9 cellular contexts compared by ENCODE assay signal in the genomic region with DNA sequence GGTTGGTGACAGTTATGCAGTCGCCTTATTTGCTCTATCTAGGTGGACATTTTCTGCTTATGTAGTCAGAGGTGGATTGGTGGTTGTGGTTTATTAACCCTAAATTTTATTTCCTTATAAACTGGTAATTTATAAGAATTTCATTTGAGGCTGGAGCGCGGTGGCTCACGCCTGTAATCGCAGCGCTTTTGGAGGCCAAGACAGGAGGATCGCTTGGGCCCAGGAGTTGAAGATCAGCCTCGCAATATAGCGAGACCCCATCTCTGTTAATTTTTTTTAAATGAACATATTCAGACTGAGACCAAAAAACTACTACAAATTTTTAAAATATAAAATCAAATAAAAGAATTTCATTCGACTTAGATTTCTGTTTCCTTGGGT. TPM values are rescaled to one million over a fixed set of nuclear protein-coding genes. Genes with fewer than 3 reads are reported as not detected.
DNase-seq lines count a peak whose midpoint lies in the region; ATAC-seq and TF ChIP-seq lines count a peak whose summit lies in the region.
"Had no signal": no experiment of that assay in that cellular context is flagged by ENCODE, and none has a peak within 500 bp of the region (broad histone marks: within the 10 kb centered on the region; RNA-seq: fewer than 3 reads in every experiment).

No MANE protein-coding gene starts in this region.

- peak overlapping the region; percentile 84 for H3K27ac Mint-ChIP-seq in activated CD8-positive, alpha-beta memory T cell treated with anti-CD3 and anti-CD28 coated beads, Interleukin-2, amount 10 ng/mL, durations not matched to agents 7 days and 5 days

- H3K36me3 Mint-ChIP-seq in activated CD8-positive, alpha-beta memory T cell treated with anti-CD3 and anti-CD28 coated beads, Interleukin-2, amount 10 ng/mL, durations not matched to agents 7 days and 5 days, result peaks cover 22% of the 10 kb centered on the region

- H3K4me1 Mint-ChIP-seq in activated CD8-positive, alpha-beta memory T cell treated with anti-CD3 and anti-CD28 coated beads, Interleukin-2, amount 10 ng/mL, durations not matched to agents 7 days and 5 days, result peaks cover 12% of the 10 kb centered on the region

- 79% methylated on average over 10 of the region's 10 CpGs for WGBS in liver
- 77% methylated on average over 10 of the region's 10 CpGs for WGBS in thymus

- H3K36me3 ChIP-seq in ascending aorta (no peaks in the 10 kb centered on the region), liver (ENCODE audit: control insufficient read depth in 4 of 4, insufficient read depth in 3 of 4, low read depth in 1 of 4, low read length in 3 of 4) (no peaks in the 10 kb centered on the region), thymus (ENCODE audit: control insufficient read depth, insufficient read depth) (no peaks in the 10 kb centered on the region)

- H3K9me3 Mint-ChIP-seq in activated CD8-positive, alpha-beta memory T cell treated with anti-CD3 and anti-CD28 coated beads, Interleukin-2, amount 10 ng/mL, durations not matched to agents 7 days and 5 days (ENCODE audit: low read depth), result peaks cover 3% of the 10 kb centered on the region

- CTCF ChIA-PET in activated CD8-positive, alpha-beta memory T cell treated with anti-CD3 and anti-CD28 coated beads, Interleukin-2, amount 10 ng/mL, durations not matched to agents 7 days and 5 days (lab: Charles Lee), result interaction anchor here (0.6 to 0.9 kb wide), 2 partner anchors 38 to 163 kb away, joined by 3 to 4 read pairs; partner anchors contain the start of genes ELOF1, ODAD3 and PRKCSH

- ATAC-seq in activated CD8-positive, alpha-beta memory T cell treated with anti-CD3 and anti-CD28 coated beads, Interleukin-2, amount 10 ng/mL, durations not matched to agents 7 days and 5 days, result no peak
- no peak for ATAC-seq in GM18873 (IDR thresholded peaks at IDR 0.05; ENCODE audit: low FRiP score, unreplicated experiment)

- TF ChIP-seq RAD21 in liver (IDR thresholded peaks at IDR 0.05), result no peak

- H3K27ac ChIP-seq in ascending aorta, result peak overlapping the region in 1 of 2 donors; percentile 81
- H3K27ac ChIP-seq in liver (ENCODE audit: low read depth in 1 of 2, low read length in 2 of 2), result peak overlapping the region; percentile 75 to 94
- H3K27ac ChIP-seq in thymus (ENCODE audit: low read depth), result no peak overlapping the region

- H3K9ac ChIP-seq in liver (ENCODE audit: low read depth in 1 of 2, low read length in 2 of 2), result peak overlapping the region; percentile 43 to 77

- H3K27me3 Mint-ChIP-seq in activated CD8-positive, alpha-beta memory T cell treated with anti-CD3 and anti-CD28 coated beads, Interleukin-2, amount 10 ng/mL, durations not matched to agents 7 days and 5 days, result no peaks in the 10 kb centered on the region

- H3K4me3 ChIP-seq in ascending aorta, result peak overlapping the region; percentile 73 to 100
- H3K4me3 ChIP-seq in liver (ENCODE audit: low read depth in 1 of 3, low read length in 3 of 3), result peak overlapping the region; percentile 70 to 94 (median 76)
- peak overlapping the region; percentile 99 for H3K4me3 ChIP-seq in thymus (ENCODE audit: low read length)

- no peak for DNase-seq in activated CD8-positive, alpha-beta memory T cell treated with anti-CD3 and anti-CD28 coated beads, Interleukin-2, amount 10 ng/mL, durations not matched to agents 7 days and 5 days
- DNase-seq in activated CD8-positive, alpha-beta memory T cell treated with anti-CD3 and anti-CD28 coated beads, Interleukin-2, amount 50 U/mL, for 48 hours, result no peak
- DNase-seq in ascending aorta (ENCODE audit: low spot score in 2 of 2) (no peak), superior temporal gyrus (ENCODE audit: extremely low spot score) (no peak), NCI-H774 (lab: John Stamatoyannopoulos, UW) (no peak)
- DNase-seq: DMS 273 treated with DMSO at 0.1 percent for 48 hours had no signal

- intact Hi-C loops in ascending aorta (cut with DNase I), result loop anchor here (5.0 kb wide), 1 partner anchor 36 kb away; no protein-coding TSS in a partner anchor

- H3K27me3 ChIP-seq in ascending aorta, result no peaks in the 10 kb centered on the region
- H3K27me3 ChIP-seq in liver (ENCODE audit: control insufficient read depth in 4 of 4, insufficient read depth in 4 of 4, low read length in 3 of 4), result no peaks in the 10 kb centered on the region
- H3K27me3 ChIP-seq in thymus (ENCODE audit: control insufficient read depth, insufficient read depth), result no peaks in the 10 kb centered on the region

- H3K9me3 ChIP-seq in ascending aorta (no peaks in the 10 kb centered on the region), liver (ENCODE audit: control insufficient read depth in 4 of 4, low read length in 3 of 4) (no peaks in the 10 kb centered on the region), thymus (ENCODE audit: control insufficient read depth) (no peaks in the 10 kb centered on the region)

- peak overlapping the region; percentile 93 for H3K4me3 Mint-ChIP-seq in activated CD8-positive, alpha-beta memory T cell treated with anti-CD3 and anti-CD28 coated beads, Interleukin-2, amount 10 ng/mL, durations not matched to agents 7 days and 5 days

- H3K4me1 ChIP-seq in ascending aorta, result peaks cover 3 to 15% of the 10 kb centered on the region in 2 donors
- peaks cover 0 to 10% (median 2%) of the 10 kb centered on the region in 4 donors for H3K4me1 ChIP-seq in liver (ENCODE audit: control insufficient read depth in 4 of 4, insufficient read depth in 4 of 4, low read length in 3 of 4)
- peaks cover 7% of the 10 kb centered on the region for H3K4me1 ChIP-seq in thymus (ENCODE audit: control insufficient read depth, insufficient read depth, low read length)

- TF ChIP-seq CTCF in ascending aorta (IDR thresholded peaks at IDR 0.05) (no peak), liver (IDR thresholded peaks at IDR 0.05; ENCODE audit: low read depth, low read length, missing input control) (no peak)

TF ChIP-seq in liver, 16 proteins besides CTCF, POLR2A, EP300 and RAD21 (continues in another document):
- TF ChIP-seq, protein P1, sequence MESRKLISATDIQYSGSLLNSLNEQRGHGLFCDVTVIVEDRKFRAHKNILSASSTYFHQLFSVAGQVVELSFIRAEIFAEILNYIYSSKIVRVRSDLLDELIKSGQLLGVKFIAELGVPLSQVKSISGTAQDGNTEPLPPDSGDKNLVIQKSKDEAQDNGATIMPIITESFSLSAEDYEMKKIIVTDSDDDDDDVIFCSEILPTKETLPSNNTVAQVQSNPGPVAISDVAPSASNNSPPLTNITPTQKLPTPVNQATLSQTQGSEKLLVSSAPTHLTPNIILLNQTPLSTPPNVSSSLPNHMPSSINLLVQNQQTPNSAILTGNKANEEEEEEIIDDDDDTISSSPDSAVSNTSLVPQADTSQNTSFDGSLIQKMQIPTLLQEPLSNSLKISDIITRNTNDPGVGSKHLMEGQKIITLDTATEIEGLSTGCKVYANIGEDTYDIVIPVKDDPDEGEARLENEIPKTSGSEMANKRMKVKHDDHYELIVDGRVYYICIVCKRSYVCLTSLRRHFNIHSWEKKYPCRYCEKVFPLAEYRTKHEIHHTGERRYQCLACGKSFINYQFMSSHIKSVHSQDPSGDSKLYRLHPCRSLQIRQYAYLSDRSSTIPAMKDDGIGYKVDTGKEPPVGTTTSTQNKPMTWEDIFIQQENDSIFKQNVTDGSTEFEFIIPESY (IDR thresholded peaks at IDR 0.05), result no peak
- TF ChIP-seq FOXA2 (IDR thresholded peaks at IDR 0.05), result no peak
- TF ChIP-seq, protein P2, sequence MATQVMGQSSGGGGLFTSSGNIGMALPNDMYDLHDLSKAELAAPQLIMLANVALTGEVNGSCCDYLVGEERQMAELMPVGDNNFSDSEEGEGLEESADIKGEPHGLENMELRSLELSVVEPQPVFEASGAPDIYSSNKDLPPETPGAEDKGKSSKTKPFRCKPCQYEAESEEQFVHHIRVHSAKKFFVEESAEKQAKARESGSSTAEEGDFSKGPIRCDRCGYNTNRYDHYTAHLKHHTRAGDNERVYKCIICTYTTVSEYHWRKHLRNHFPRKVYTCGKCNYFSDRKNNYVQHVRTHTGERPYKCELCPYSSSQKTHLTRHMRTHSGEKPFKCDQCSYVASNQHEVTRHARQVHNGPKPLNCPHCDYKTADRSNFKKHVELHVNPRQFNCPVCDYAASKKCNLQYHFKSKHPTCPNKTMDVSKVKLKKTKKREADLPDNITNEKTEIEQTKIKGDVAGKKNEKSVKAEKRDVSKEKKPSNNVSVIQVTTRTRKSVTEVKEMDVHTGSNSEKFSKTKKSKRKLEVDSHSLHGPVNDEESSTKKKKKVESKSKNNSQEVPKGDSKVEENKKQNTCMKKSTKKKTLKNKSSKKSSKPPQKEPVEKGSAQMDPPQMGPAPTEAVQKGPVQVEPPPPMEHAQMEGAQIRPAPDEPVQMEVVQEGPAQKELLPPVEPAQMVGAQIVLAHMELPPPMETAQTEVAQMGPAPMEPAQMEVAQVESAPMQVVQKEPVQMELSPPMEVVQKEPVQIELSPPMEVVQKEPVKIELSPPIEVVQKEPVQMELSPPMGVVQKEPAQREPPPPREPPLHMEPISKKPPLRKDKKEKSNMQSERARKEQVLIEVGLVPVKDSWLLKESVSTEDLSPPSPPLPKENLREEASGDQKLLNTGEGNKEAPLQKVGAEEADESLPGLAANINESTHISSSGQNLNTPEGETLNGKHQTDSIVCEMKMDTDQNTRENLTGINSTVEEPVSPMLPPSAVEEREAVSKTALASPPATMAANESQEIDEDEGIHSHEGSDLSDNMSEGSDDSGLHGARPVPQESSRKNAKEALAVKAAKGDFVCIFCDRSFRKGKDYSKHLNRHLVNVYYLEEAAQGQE (IDR thresholded peaks at IDR 0.05), result no peak
- no peak for TF ChIP-seq HNF4A (conservative IDR thresholded peaks at IDR 0.05)
- TF ChIP-seq EGR1 (IDR thresholded peaks at IDR 0.05; ENCODE audit: low read depth in 2 of 2), result no peak
- TF ChIP-seq TAF1 (conservative IDR thresholded peaks at IDR 0.05), result no peak
- no peak for TF ChIP-seq FOXA1 (IDR thresholded peaks at IDR 0.05)

RNA-seq across cellular contexts. Expression of gene ZNF627, which starts 0.8 kb away (rescaled TPM):
- total RNA-seq in activated CD8-positive, alpha-beta memory T cell treated with anti-CD3 and anti-CD28 coated beads, Interleukin-2, amount 10 ng/mL, durations not matched to agents 7 days and 5 days, result 1 to 10 TPM; 6.3 to 7.1 TPM
- total RNA-seq in ascending aorta (7.6 TPM), liver (1 to 10 TPM; 7.6 to 9.6 TPM)
- polyA plus RNA-seq in liver (1 to 10 TPM; 3.2 to 3.3 TPM), thymus (13.7 TPM)

RNA-seq across cellular contexts. Expression of gene ACP5, which starts 20.6 kb away (rescaled TPM):
- 10 to 100 TPM; 34.1 to 58.8 TPM for total RNA-seq in activated CD8-positive, alpha-beta memory T cell treated with anti-CD3 and anti-CD28 coated beads, Interleukin-2, amount 10 ng/mL, durations not matched to agents 7 days and 5 days
- not detected for total RNA-seq in ascending aorta
- total RNA-seq in liver, result 10 to 100 TPM; 20.7 to 30.5 TPM
- polyA plus RNA-seq in liver, result 10 to 100 TPM; 18.6 to 26.9 TPM
- polyA plus RNA-seq in thymus, result 48.2 TPM

RNA-seq across cellular contexts. Expression of gene ELOF1, which starts 39.1 kb away (rescaled TPM):
- 10 to 100 TPM; 55.1 to 67.2 TPM for total RNA-seq in activated CD8-positive, alpha-beta memory T cell treated with anti-CD3 and anti-CD28 coated beads, Interleukin-2, amount 10 ng/mL, durations not matched to agents 7 days and 5 days
- total RNA-seq in ascending aorta (28.9 TPM), liver (10 to 100 TPM; 11.1 to 15.5 TPM)
- polyA plus RNA-seq in liver (10 to 100 TPM; 32.5 to 37.9 TPM), thymus (62.4 TPM)

RNA-seq across cellular contexts. Expression of gene CNN1, which starts 59.4 kb away (rescaled TPM):
- total RNA-seq in activated CD8-positive, alpha-beta memory T cell treated with anti-CD3 and anti-CD28 coated beads, Interleukin-2, amount 10 ng/mL, durations not matched to agents 7 days and 5 days, result not detected
- total RNA-seq in ascending aorta, result 477 TPM
- total RNA-seq in liver, result 1 to 10 TPM in 1 of 2 donors, under 1 TPM in 1; 0.09 to 5.9 TPM
- polyA plus RNA-seq in liver, result 1 to 10 TPM in 1 of 2 donors, under 1 TPM in 1; 0.29 to 4.1 TPM
- 51.8 TPM for polyA plus RNA-seq in thymus

Comparison
In these comparisons a context has a peak if more than half of its experiments do, and no peak if none do; other contexts are left out.
1. RNA of gene ACP5, which starts 20.6 kb away (total RNA-seq): 34.1 to 58.8 TPM in activated CD8-positive, alpha-beta memory T cell treated with anti-CD3 and anti-CD28 coated beads, Interleukin-2, amount 10 ng/mL, durations not matched to agents 7 days and 5 days and 20.7 to 30.5 TPM in liver; not detected in ascending aorta (single experiment); every median in the first group is over 10 times any median in the second.
2. Peak in every context shown above with its lines, with median percentiles within 50 percentile points of each other: H3K4me3 ChIP-seq.